20 cellular contexts compared by ENCODE assay signal in the genomic region with DNA sequence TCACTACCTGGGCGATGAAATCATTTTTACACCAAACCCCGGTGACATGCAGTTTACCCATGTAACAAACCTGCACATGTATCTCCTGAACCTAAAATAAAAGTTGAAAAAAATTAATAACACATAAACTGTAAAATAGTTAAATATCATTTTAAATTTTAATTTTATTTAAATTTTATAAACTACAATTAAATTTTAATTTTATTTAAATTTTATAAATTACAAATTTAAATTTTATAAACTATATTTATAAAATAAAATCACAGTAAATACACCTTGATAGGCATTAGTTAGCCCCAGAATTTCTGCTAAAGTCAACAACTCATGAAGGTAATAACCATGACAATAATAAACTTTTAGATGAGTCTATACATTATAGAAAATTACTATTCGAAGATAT.
A peak's percentile ranks its signal among the peaks of the same experiment; 100 is the strongest.
DNase-seq lines count a peak whose midpoint lies in the region; ATAC-seq, FAIRE-seq and TF ChIP-seq lines count a peak whose summit lies in the region.
"Had no signal": no experiment of that assay in that cellular context is flagged by ENCODE, and none has a peak within 500 bp of the region (broad histone marks: within the 10 kb centered on the region; RNA-seq: fewer than 3 reads in every experiment).

No MANE protein-coding gene starts in this region.

- H3K27ac ChIP-seq in pancreas (no peak overlapping the region), WERI-Rb-1 (no peak overlapping the region), heart right ventricle (no peak overlapping the region)
- H3K27ac ChIP-seq: GM23248 had no signal

- H3K4me3 ChIP-seq in pancreas = no peak overlapping the region
- H3K4me3 ChIP-seq in WERI-Rb-1 (ENCODE audit: low read depth, low read length) = no peak overlapping the region
- no peak overlapping the region for H3K4me3 ChIP-seq in heart right ventricle
- H3K4me3 ChIP-seq: GM23248 had no signal

- intact Hi-C loops in pancreas (cut with DNase I) = no loop called here
- intact Hi-C loops in heart right ventricle (cut with DNase I) = no loop called here

- no peak for ATAC-seq in pancreas
- ATAC-seq in heart right ventricle = no peak
- no peak for ATAC-seq in GM18517 (IDR thresholded peaks at IDR 0.05; ENCODE audit: unreplicated experiment)

- H3K4me1 ChIP-seq in pancreas (no peaks in the 10 kb centered on the region), heart right ventricle (no peaks in the 10 kb centered on the region)

- no peaks in the 10 kb centered on the region for H3K9me3 ChIP-seq in pancreas
- H3K9me3 ChIP-seq in WERI-Rb-1 (ENCODE audit: severe bottlenecking) = no peaks in the 10 kb centered on the region
- peaks cover 0 to 38% (median 0%) of the 10 kb centered on the region in 11 donors for H3K9me3 ChIP-seq in heart right ventricle

- no peaks in the 10 kb centered on the region for H3K36me3 ChIP-seq in pancreas
- H3K36me3 ChIP-seq in WERI-Rb-1 = no peaks in the 10 kb centered on the region
- H3K36me3 ChIP-seq in heart right ventricle = no peaks in the 10 kb centered on the region

- FAIRE-seq in G401.6 (lab: Jason Lieb, UNC) (peak; percentile 82), TTC549 (lab: Jason Lieb, UNC) (peak; percentile 59), endometrium (lab: Jason Lieb, UNC) (peak; percentile 88), pancreas (lab: Jason Lieb, UNC) (peak; percentile 87)
- FAIRE-seq: GM12892, H1 had no signal

- H3K27me3 ChIP-seq in pancreas (no peaks in the 10 kb centered on the region), WERI-Rb-1 (ENCODE audit: insufficient read depth, low read depth, severe bottlenecking) (no peaks in the 10 kb centered on the region), heart right ventricle (no peaks in the 10 kb centered on the region)

- DNase-seq in pancreas = no peak
- DNase-seq in WERI-Rb-1 = no peak
- no peak for DNase-seq in heart right ventricle
- no peak for DNase-seq in cerebellum (ENCODE audit: low spot score)
- DNase-seq: 8988T; C1 segment of cervical spinal cord; Calu3; CD4-positive, alpha-beta memory T cell; COR-L47; DMS53; DMS79 treated with DMSO at 0.1 percent for 48 hours; GM23248; H7; HCEC 1CT had no signal

- WGBS in pancreas, 2 donors = 41 to 43% methylated on average over 3 of the region's 3 CpGs
- 54 to 57% methylated on average over 3 of the region's 3 CpGs for WGBS in heart right ventricle, 2 donors

- TF ChIP-seq CTCF in pancreas (IDR thresholded peaks at IDR 0.05) = no peak
- TF ChIP-seq CTCF in WERI-Rb-1 (IDR thresholded peaks at IDR 0.05; ENCODE audit: low read depth, low read length) = no peak
- no peak for TF ChIP-seq CTCF in heart right ventricle (IDR thresholded peaks at IDR 0.05)
